ENCODE assay signal across 8 cellular contexts in the genomic region with DNA sequence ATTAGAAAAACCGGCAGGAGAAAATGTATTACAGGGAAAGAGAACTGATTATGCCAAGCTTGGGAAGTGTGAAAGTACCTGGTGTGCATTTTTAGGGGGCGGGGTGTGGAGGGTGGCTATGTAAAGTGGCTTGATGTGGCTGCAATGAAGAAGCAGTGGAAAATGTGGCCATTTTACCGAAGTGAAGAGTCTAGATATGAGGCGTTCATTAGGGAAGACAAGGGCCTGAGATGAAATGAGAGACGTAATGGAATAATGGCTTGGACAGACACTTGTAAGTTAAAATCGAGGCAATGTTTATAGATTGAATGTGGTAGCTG. TPM values are rescaled to one million over a fixed set of nuclear protein-coding genes. Genes with fewer than 3 reads are reported as not detected.
A peak's percentile ranks its signal among the peaks of the same experiment; 100 is the strongest.
DNase-seq lines count a peak whose midpoint lies in the region; ATAC-seq, FAIRE-seq and TF ChIP-seq lines count a peak whose summit lies in the region.

No MANE protein-coding gene starts in this region.

- H3K79me2 ChIP-seq in osteoblast (ENCODE audit: insufficient read depth, low read length), result peaks cover 90% of the 10 kb centered on the region

- ATAC-seq in HG02623 (IDR thresholded peaks at IDR 0.05; ENCODE audit: unreplicated experiment), result no peak

- H3K27ac ChIP-seq in epithelial cell of prostate, result peak overlapping the region; percentile 94
- H3K27ac ChIP-seq in osteoblast (ENCODE audit: low read depth, low read length), result peak overlapping the region; percentile 95

- H3K4me1 Mint-ChIP-seq in activated CD4-positive, alpha-beta memory T cell treated with anti-CD3 and anti-CD28 coated beads for 36 hours (ENCODE audit: low read depth), result peaks cover 38% of the 10 kb centered on the region

- no peak for FAIRE-seq in D721Med (lab: Jason Lieb, UNC)

- H3K9me3 Mint-ChIP-seq in activated CD4-positive, alpha-beta memory T cell treated with anti-CD3 and anti-CD28 coated beads for 36 hours, result no peaks in the 10 kb centered on the region

- TF ChIP-seq CTCF in GM10266 (IDR thresholded peaks at IDR 0.05; ENCODE audit: control insufficient read depth, insufficient read depth, low read depth, missing control alignments) (no peak), osteoblast (IDR thresholded peaks at IDR 0.05; ENCODE audit: extremely low read depth, low read depth, low read length) (no peak), D721Med (IDR thresholded peaks at IDR 0.05; ENCODE audit: insufficient read depth, missing control alignments) (no peak)

- no peaks in the 10 kb centered on the region for H3K36me3 ChIP-seq in osteoblast (ENCODE audit: insufficient read depth, low read length)

- no peaks in the 10 kb centered on the region for H3K27me3 ChIP-seq in osteoblast (ENCODE audit: insufficient read depth, low read length)

- POLR2A ChIA-PET in activated CD4-positive, alpha-beta memory T cell treated with anti-CD3 and anti-CD28 coated beads for 36 hours (lab: Charles Lee), result interaction anchor here (0.7 to 1.1 kb wide), 3 partner anchors 31 to 255 kb away, joined by 3 read pairs; partner anchors contain the start of gene METAP2

- H3K27ac Mint-ChIP-seq in activated CD4-positive, alpha-beta memory T cell treated with anti-CD3 and anti-CD28 coated beads for 36 hours, result peak overlapping the region; percentile 95

- H2AFZ ChIP-seq in osteoblast (ENCODE audit: low read length), result peak overlapping the region; percentile 99

- peaks cover 4% of the 10 kb centered on the region for H4K20me1 ChIP-seq in osteoblast (ENCODE audit: insufficient read depth, low read length)

- CTCF ChIA-PET in activated CD4-positive, alpha-beta memory T cell treated with anti-CD3 and anti-CD28 coated beads for 36 hours (lab: Charles Lee), result no interaction called here

- DNase-seq in GM10266 (ENCODE audit: extremely low spot score) (peak; percentile 34), NCI-H1417 (lab: John Stamatoyannopoulos, UW) (peak in 2 of 3 experiments; percentile 53 to 85), epithelial cell of prostate (ENCODE audit: low read depth, low spot score) (no peak), osteoblast (ENCODE audit: insufficient read length, low spot score, missing footprints) (peak; percentile 51), D721Med (ENCODE audit: insufficient read length, low spot score) (no peak), occipital lobe (lab: John Stamatoyannopoulos, UW) (no peak)
- peak; percentile 70 for DNase-seq in activated CD4-positive, alpha-beta memory T cell treated with anti-CD3 and anti-CD28 coated beads for 36 hours

- peak overlapping the region; percentile 99 for H3K4me2 ChIP-seq in osteoblast (ENCODE audit: insufficient read depth, low read length)

- no peaks in the 10 kb centered on the region for H3K27me3 Mint-ChIP-seq in activated CD4-positive, alpha-beta memory T cell treated with anti-CD3 and anti-CD28 coated beads for 36 hours

- peaks cover 3% of the 10 kb centered on the region for H3K36me3 Mint-ChIP-seq in activated CD4-positive, alpha-beta memory T cell treated with anti-CD3 and anti-CD28 coated beads for 36 hours

- H3K9me3 ChIP-seq in osteoblast (ENCODE audit: low read depth, low read length), result no peaks in the 10 kb centered on the region

- H3K4me3 Mint-ChIP-seq in activated CD4-positive, alpha-beta memory T cell treated with anti-CD3 and anti-CD28 coated beads for 36 hours, result peak overlapping the region; percentile 89

- H3K4me3 ChIP-seq in osteoblast (ENCODE audit: insufficient read depth, low read length), result peak overlapping the region; percentile 96

- peaks cover 20% of the 10 kb centered on the region for H3K4me1 ChIP-seq in osteoblast (ENCODE audit: insufficient read depth, low read length)

- intact Hi-C loops in activated CD4-positive, alpha-beta memory T cell treated with anti-CD3 and anti-CD28 coated beads for 36 hours (cut with micrococcal nuclease), result loop anchor here (1.0 to 5.0 kb wide), 5 partner anchors 178 to 1012 kb away; partner anchors contain the start of genes LTA4H and SNRPF

RNA-seq across cellular contexts. Expression of gene VEZT, which starts 1.2 kb away (rescaled TPM):
- 10 to 100 TPM; 50.7 to 54.4 TPM for total RNA-seq in activated CD4-positive, alpha-beta memory T cell treated with anti-CD3 and anti-CD28 coated beads for 36 hours
- total RNA-seq in osteoblast, result 77.1 and 86.3 TPM in 2 replicates
- total RNA-seq in occipital lobe, result 256 TPM

RNA-seq across cellular contexts. Expression of gene FGD6, which starts 1.5 kb away (rescaled TPM):
- 1 to 10 TPM in 1 of 2 experiments, under 1 TPM in 1; 0.78 to 1.1 TPM for total RNA-seq in activated CD4-positive, alpha-beta memory T cell treated with anti-CD3 and anti-CD28 coated beads for 36 hours
- 11.9 and 14.4 TPM in 2 replicates for total RNA-seq in osteoblast
- total RNA-seq in occipital lobe, result 21.1 TPM

Comparison
In these comparisons a context has a peak if more than half of its experiments do, and no peak if none do; other contexts are left out.
1. DNase-seq: peak in GM10266 (single experiment), NCI-H1417 (2 of 3), activated CD4-positive, alpha-beta memory T cell treated with anti-CD3 and anti-CD28 coated beads for 36 hours (single experiment) and osteoblast (single experiment); none in epithelial cell of prostate (single experiment), D721Med (single experiment) and occipital lobe (single experiment).